In the genomic region with DNA sequence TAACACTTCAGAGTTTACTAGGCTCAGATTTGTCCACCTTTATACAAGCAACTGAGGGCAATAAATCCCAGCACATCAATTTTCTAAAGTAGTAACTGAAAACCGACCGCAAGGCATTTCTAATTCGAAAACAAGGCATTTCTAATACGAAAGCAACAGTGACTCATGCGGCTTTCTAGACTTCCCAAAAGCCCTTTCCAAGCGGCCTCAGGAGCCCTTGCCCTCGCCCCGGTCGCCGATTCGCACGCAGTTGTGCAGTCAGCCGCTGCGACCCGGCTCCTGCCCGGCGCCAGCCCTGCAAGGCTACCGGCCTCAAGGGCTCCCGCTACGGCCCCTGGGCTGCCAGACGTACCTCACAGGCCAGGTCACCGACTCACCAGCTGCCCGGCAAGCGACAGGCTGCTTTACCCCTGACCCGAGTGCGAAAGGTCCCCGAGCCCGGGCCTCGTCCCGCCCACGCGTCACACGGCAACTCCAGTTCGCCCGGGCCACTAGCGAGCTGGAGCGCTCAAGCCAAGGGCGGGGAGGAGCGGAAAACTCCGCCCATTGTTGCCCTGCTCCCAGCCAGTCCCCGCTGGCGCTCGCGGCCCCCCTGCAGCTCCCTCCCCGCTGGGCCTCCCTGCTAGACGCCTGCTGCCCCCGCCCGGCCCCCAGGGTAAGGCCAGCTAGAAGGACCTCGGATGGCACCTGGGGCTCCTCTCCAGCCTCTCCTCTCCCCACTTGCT, we compare ENCODE assay signal across 1 cellular context.
TF ChIP-seq lines count a peak whose summit lies in the region.

No MANE protein-coding gene starts in this region.

TF ChIP-seq in K562, 482 proteins besides CTCF, POLR2A, EP300 and RAD21 (continued from another document and continues in another):
- TF ChIP-seq, protein P1, sequence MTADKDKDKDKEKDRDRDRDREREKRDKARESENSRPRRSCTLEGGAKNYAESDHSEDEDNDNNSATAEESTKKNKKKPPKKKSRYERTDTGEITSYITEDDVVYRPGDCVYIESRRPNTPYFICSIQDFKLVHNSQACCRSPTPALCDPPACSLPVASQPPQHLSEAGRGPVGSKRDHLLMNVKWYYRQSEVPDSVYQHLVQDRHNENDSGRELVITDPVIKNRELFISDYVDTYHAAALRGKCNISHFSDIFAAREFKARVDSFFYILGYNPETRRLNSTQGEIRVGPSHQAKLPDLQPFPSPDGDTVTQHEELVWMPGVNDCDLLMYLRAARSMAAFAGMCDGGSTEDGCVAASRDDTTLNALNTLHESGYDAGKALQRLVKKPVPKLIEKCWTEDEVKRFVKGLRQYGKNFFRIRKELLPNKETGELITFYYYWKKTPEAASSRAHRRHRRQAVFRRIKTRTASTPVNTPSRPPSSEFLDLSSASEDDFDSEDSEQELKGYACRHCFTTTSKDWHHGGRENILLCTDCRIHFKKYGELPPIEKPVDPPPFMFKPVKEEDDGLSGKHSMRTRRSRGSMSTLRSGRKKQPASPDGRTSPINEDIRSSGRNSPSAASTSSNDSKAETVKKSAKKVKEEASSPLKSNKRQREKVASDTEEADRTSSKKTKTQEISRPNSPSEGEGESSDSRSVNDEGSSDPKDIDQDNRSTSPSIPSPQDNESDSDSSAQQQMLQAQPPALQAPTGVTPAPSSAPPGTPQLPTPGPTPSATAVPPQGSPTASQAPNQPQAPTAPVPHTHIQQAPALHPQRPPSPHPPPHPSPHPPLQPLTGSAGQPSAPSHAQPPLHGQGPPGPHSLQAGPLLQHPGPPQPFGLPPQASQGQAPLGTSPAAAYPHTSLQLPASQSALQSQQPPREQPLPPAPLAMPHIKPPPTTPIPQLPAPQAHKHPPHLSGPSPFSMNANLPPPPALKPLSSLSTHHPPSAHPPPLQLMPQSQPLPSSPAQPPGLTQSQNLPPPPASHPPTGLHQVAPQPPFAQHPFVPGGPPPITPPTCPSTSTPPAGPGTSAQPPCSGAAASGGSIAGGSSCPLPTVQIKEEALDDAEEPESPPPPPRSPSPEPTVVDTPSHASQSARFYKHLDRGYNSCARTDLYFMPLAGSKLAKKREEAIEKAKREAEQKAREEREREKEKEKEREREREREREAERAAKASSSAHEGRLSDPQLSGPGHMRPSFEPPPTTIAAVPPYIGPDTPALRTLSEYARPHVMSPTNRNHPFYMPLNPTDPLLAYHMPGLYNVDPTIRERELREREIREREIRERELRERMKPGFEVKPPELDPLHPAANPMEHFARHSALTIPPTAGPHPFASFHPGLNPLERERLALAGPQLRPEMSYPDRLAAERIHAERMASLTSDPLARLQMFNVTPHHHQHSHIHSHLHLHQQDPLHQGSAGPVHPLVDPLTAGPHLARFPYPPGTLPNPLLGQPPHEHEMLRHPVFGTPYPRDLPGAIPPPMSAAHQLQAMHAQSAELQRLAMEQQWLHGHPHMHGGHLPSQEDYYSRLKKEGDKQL (CRISPR knock-in tag; IDR thresholded peaks at IDR 0.05; ENCODE audit: borderline replicate concordance): peak; percentile 35; the same call in 1 of the 2 replicates
- TF ChIP-seq PHF8 (IDR thresholded peaks at IDR 0.05; ENCODE audit: borderline replicate concordance, low read length): peak; percentile 79; the same call in 1 of the 2 replicates
- TF ChIP-seq ZKSCAN3 (CRISPR knock-in tag; IDR thresholded peaks at IDR 0.05): no peak
- TF ChIP-seq KAT8 (IDR thresholded peaks at IDR 0.05; ENCODE audit: low read depth): no peak
- TF ChIP-seq, protein P2, sequence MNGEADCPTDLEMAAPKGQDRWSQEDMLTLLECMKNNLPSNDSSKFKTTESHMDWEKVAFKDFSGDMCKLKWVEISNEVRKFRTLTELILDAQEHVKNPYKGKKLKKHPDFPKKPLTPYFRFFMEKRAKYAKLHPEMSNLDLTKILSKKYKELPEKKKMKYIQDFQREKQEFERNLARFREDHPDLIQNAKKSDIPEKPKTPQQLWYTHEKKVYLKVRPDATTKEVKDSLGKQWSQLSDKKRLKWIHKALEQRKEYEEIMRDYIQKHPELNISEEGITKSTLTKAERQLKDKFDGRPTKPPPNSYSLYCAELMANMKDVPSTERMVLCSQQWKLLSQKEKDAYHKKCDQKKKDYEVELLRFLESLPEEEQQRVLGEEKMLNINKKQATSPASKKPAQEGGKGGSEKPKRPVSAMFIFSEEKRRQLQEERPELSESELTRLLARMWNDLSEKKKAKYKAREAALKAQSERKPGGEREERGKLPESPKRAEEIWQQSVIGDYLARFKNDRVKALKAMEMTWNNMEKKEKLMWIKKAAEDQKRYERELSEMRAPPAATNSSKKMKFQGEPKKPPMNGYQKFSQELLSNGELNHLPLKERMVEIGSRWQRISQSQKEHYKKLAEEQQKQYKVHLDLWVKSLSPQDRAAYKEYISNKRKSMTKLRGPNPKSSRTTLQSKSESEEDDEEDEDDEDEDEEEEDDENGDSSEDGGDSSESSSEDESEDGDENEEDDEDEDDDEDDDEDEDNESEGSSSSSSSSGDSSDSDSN (IDR thresholded peaks at IDR 0.05; ENCODE audit: borderline replicate concordance in 1 of 2, low read depth in 2 of 2, low read length in 2 of 2): peak; percentile 11 to 72; a peak in 1 of 4 replicates
- no peak; the same call in 1 of the 2 replicates for TF ChIP-seq ATF1 (CRISPR knock-in tag; IDR thresholded peaks at IDR 0.05)
- peak; percentile 90 for TF ChIP-seq ATF1 (tag; IDR thresholded peaks at IDR 0.05)
- peak; percentile 73 to 79 for TF ChIP-seq NRF1 (conservative IDR thresholded peaks at IDR 0.05 in 1 of 2, IDR thresholded peaks at IDR 0.05 in 1 of 2)
- TF ChIP-seq MTF1 (CRISPR knock-in tag; IDR thresholded peaks at IDR 0.05; ENCODE audit: borderline replicate concordance): no peak
- TF ChIP-seq, protein P3, sequence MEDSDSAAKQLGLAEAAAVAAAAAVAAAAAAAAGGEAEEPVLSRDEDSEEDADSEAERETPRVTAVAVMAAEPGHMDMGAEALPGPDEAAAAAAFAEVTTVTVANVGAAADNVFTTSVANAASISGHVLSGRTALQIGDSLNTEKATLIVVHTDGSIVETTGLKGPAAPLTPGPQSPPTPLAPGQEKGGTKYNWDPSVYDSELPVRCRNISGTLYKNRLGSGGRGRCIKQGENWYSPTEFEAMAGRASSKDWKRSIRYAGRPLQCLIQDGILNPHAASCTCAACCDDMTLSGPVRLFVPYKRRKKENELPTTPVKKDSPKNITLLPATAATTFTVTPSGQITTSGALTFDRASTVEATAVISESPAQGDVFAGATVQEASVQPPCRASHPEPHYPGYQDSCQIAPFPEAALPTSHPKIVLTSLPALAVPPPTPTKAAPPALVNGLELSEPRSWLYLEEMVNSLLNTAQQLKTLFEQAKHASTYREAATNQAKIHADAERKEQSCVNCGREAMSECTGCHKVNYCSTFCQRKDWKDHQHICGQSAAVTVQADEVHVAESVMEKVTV (CRISPR knock-in tag; IDR thresholded peaks at IDR 0.05): peak; percentile 54
- TF ChIP-seq, protein P4, sequence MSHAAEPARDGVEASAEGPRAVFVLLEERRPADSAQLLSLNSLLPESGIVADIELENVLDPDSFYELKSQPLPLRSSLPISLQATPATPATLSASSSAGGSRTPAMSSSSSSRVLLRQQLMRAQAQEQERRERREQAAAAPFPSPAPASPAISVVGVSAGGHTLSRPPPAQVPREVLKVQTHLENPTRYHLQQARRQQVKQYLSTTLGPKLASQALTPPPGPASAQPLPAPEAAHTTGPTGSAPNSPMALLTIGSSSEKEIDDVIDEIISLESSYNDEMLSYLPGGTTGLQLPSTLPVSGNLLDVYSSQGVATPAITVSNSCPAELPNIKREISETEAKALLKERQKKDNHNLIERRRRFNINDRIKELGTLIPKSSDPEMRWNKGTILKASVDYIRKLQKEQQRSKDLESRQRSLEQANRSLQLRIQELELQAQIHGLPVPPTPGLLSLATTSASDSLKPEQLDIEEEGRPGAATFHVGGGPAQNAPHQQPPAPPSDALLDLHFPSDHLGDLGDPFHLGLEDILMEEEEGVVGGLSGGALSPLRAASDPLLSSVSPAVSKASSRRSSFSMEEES (CRISPR knock-in tag; IDR thresholded peaks at IDR 0.05): no peak
- TF ChIP-seq ZNF778 (CRISPR knock-in tag; IDR thresholded peaks at IDR 0.05): no peak
- peak; percentile 52; the same call in 1 of the 2 replicates for TF ChIP-seq ZNF197 (CRISPR knock-in tag; IDR thresholded peaks at IDR 0.05; ENCODE audit: low read depth)
- peak; percentile 67; the same call in 1 of the 2 replicates for TF ChIP-seq EP400 (IDR thresholded peaks at IDR 0.05)
- peak; percentile 32 for TF ChIP-seq DACH1 (IDR thresholded peaks at IDR 0.05; ENCODE audit: partially characterized antibody)
- TF ChIP-seq, protein P5, sequence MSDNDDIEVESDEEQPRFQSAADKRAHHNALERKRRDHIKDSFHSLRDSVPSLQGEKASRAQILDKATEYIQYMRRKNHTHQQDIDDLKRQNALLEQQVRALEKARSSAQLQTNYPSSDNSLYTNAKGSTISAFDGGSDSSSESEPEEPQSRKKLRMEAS (CRISPR knock-in tag; IDR thresholded peaks at IDR 0.05): peak; percentile 76
- TF ChIP-seq, protein P6, sequence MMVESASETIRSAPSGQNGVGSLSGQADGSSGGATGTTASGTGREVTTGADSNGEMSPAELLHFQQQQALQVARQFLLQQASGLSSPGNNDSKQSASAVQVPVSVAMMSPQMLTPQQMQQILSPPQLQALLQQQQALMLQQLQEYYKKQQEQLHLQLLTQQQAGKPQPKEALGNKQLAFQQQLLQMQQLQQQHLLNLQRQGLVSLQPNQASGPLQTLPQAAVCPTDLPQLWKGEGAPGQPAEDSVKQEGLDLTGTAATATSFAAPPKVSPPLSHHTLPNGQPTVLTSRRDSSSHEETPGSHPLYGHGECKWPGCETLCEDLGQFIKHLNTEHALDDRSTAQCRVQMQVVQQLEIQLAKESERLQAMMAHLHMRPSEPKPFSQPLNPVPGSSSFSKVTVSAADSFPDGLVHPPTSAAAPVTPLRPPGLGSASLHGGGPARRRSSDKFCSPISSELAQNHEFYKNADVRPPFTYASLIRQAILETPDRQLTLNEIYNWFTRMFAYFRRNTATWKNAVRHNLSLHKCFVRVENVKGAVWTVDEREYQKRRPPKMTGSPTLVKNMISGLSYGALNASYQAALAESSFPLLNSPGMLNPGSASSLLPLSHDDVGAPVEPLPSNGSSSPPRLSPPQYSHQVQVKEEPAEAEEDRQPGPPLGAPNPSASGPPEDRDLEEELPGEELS (CRISPR knock-in tag; IDR thresholded peaks at IDR 0.05; ENCODE audit: borderline replicate concordance): 0 out of 2 replicates have a peak, but pooled peaks have one; percentile 70
- peak; percentile 63 for TF ChIP-seq SETDB1 (IDR thresholded peaks at IDR 0.05; ENCODE audit: low read length)
- TF ChIP-seq, protein P7, sequence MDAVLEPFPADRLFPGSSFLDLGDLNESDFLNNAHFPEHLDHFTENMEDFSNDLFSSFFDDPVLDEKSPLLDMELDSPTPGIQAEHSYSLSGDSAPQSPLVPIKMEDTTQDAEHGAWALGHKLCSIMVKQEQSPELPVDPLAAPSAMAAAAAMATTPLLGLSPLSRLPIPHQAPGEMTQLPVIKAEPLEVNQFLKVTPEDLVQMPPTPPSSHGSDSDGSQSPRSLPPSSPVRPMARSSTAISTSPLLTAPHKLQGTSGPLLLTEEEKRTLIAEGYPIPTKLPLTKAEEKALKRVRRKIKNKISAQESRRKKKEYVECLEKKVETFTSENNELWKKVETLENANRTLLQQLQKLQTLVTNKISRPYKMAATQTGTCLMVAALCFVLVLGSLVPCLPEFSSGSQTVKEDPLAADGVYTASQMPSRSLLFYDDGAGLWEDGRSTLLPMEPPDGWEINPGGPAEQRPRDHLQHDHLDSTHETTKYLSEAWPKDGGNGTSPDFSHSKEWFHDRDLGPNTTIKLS (IDR thresholded peaks at IDR 0.05; ENCODE audit: borderline replicate concordance, low read depth): peak; percentile 37; the same call in 1 of the 2 replicates
- peak; percentile 51 for TF ChIP-seq FIP1L1 (IDR thresholded peaks at IDR 0.05; ENCODE audit: low read depth, low read length, poor library complexity, severe bottlenecking)
- TF ChIP-seq, protein P8, sequence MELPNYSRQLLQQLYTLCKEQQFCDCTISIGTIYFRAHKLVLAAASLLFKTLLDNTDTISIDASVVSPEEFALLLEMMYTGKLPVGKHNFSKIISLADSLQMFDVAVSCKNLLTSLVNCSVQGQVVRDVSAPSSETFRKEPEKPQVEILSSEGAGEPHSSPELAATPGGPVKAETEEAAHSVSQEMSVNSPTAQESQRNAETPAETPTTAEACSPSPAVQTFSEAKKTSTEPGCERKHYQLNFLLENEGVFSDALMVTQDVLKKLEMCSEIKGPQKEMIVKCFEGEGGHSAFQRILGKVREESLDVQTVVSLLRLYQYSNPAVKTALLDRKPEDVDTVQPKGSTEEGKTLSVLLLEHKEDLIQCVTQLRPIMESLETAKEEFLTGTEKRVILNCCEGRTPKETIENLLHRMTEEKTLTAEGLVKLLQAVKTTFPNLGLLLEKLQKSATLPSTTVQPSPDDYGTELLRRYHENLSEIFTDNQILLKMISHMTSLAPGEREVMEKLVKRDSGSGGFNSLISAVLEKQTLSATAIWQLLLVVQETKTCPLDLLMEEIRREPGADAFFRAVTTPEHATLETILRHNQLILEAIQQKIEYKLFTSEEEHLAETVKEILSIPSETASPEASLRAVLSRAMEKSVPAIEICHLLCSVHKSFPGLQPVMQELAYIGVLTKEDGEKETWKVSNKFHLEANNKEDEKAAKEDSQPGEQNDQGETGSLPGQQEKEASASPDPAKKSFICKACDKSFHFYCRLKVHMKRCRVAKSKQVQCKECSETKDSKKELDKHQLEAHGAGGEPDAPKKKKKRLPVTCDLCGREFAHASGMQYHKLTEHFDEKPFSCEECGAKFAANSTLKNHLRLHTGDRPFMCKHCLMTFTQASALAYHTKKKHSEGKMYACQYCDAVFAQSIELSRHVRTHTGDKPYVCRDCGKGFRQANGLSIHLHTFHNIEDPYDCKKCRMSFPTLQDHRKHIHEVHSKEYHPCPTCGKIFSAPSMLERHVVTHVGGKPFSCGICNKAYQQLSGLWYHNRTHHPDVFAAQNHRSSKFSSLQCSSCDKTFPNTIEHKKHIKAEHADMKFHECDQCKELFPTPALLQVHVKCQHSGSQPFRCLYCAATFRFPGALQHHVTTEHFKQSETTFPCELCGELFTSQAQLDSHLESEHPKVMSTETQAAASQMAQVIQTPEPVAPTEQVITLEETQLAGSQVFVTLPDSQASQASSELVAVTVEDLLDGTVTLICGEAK (IDR thresholded peaks at IDR 0.05): 0 out of 2 replicates have a peak, but pooled peaks have one; percentile 17
- TF ChIP-seq, protein P8 (CRISPR knock-in tag; IDR thresholded peaks at IDR 0.05): no peak
